In the genomic region with DNA sequence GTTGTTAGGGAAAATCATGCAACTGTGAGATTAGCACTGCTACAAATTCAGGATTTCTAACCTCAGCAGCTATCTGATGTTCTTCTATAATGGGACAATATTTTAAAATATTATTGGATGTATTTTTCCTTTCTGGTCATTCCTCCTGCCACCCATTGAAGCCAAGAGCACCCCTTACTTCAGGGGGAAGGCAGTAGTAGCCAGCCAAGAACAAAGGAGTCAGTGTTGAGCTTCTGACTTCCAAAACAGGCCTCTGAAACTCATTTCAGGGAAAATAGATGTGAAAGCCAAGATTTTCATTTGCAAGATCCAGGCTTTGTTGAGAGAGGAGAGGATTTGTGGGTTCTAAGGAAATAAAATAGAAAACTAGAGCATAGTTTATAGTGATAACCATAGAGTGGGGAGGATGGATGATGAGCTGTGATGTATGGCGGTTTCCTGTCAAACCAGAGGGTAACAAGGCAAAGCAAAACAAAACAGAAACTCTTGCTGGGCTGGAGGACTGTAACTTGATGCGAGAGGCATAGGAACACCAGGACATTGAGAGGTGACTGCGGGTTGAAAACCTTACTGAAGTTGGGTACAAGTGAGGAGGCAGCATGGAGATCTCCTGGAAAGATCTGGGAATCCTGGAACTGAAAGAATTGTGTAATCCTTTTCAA, we compare ENCODE assay signal across 18 cellular contexts.
DNase-seq lines count a peak whose midpoint lies in the region; ATAC-seq, FAIRE-seq and TF ChIP-seq lines count a peak whose summit lies in the region.
"Had no signal": no experiment of that assay in that cellular context is flagged by ENCODE, and none has a peak within 500 bp of the region (broad histone marks: within the 10 kb centered on the region; RNA-seq: fewer than 3 reads in every experiment).

No MANE protein-coding gene starts in this region.

- H3K27me3 ChIP-seq in K562 (ENCODE audit: control insufficient read depth in 2 of 2, insufficient read depth in 2 of 2, low read length in 2 of 2), result peaks cover 0 to 4% of the 10 kb centered on the region in 2 experiments; a peak in 3 of 5 replicates
- H3K27me3 ChIP-seq in Caco-2 (replicated peaks; ENCODE audit: control insufficient read depth, insufficient read depth, low read length), result no peaks in the 10 kb centered on the region
- H3K27me3 ChIP-seq: adrenal gland, left lung, sigmoid colon had no signal

- intact Hi-C loops in K562 (cut with micrococcal nuclease) (no loop called here), Caco-2 (cut with micrococcal nuclease; ENCODE audit: unreplicated experiment) (no loop called here)

- H3K36me3 ChIP-seq in K562 (ENCODE audit: control insufficient read depth, insufficient read depth, low read length) (no peaks in the 10 kb centered on the region), Caco-2 (ENCODE audit: control insufficient read depth, insufficient read depth, low read length) (no peaks in the 10 kb centered on the region)
- H3K36me3 ChIP-seq: adrenal gland, left lung, sigmoid colon had no signal

- H3K4me2 ChIP-seq in K562 (ENCODE audit: insufficient read depth, low read length), result no peak overlapping the region
- H3K4me2 ChIP-seq: A549 had no signal

- POLR2A ChIA-PET in K562 (lab: Yijun Ruan, JAX) (interaction anchor here (0.6 kb wide), 1 partner anchor 228 kb away, joined by 3 read pairs; no protein-coding TSS in a partner anchor), Caco-2 (lab: Charles Lee) (no interaction called here)

- H3K36me3 Mint-ChIP-seq in T-helper 17 cell (ENCODE audit: low read depth), result no peaks in the 10 kb centered on the region
- no peaks in the 10 kb centered on the region for H3K36me3 Mint-ChIP-seq in nephron progenitor cell (ENCODE audit: low read depth)
- H3K36me3 Mint-ChIP-seq in type B pancreatic cell, result no peaks in the 10 kb centered on the region
- H3K36me3 Mint-ChIP-seq in Caco-2 (ENCODE audit: insufficient read depth, unreplicated experiment), result no peaks in the 10 kb centered on the region

- in situ Hi-C loops in K562 (cut with MboI), result no loop called here

- no peak for TF ChIP-seq CTCF in K562 (IDR thresholded peaks at IDR 0.05 in 2 of 3, conservative IDR thresholded peaks at IDR 0.05 in 1 of 3; ENCODE audit: insufficient read depth in 2 of 3, low read depth in 1 of 3, low read length in 3 of 3)
- no peak for TF ChIP-seq CTCF in nephron progenitor cell (IDR thresholded peaks at IDR 0.05)
- no peak for TF ChIP-seq CTCF in type B pancreatic cell (conservative IDR thresholded peaks at IDR 0.05)
- TF ChIP-seq CTCF in GM10266 (IDR thresholded peaks at IDR 0.05; ENCODE audit: control insufficient read depth, insufficient read depth, low read depth, missing control alignments), result no peak
- TF ChIP-seq CTCF in Caco-2 (IDR thresholded peaks at IDR 0.05; ENCODE audit: insufficient read depth in 1 of 2, low read depth in 1 of 2, low read length in 1 of 2, severe bottlenecking in 1 of 2, unreplicated experiment in 1 of 2), result no peak

- H4K20me1 ChIP-seq in K562 (replicated peaks; ENCODE audit: control insufficient read depth, insufficient read depth, low read length), result no peaks in the 10 kb centered on the region

- DNase-seq in activated T-cell treated with anti-CD3 and anti-CD28 coated beads for 4 hours (peak; percentile 6), T-helper 17 cell (no peak), K562 (ENCODE audit: extremely low read depth in 1 of 4, low spot score in 3 of 4) (no peak), nephron progenitor cell (no peak), type B pancreatic cell (ENCODE audit: extremely low spot score, unreplicated experiment) (no peak), GM10266 (ENCODE audit: extremely low spot score) (no peak), Caco-2 (no peak)
- DNase-seq in activated T-cell treated with anti-CD3 and anti-CD28 coated beads, Interleukin-2, amount 50 U/mL, for 48 hours, result no peak
- DNase-seq: adrenal gland, left lung, NCI-H1092, sigmoid colon, substantia nigra had no signal

- peak overlapping the region; percentile 48; the same call in 1 of the 2 replicates for H2AFZ ChIP-seq in K562 (ENCODE audit: low read depth, low read length)

- FAIRE-seq in K562 (lab: Jason Lieb, UNC), result no peak
- FAIRE-seq: A549, G401.6, HepG2 had no signal

- CTCF ChIA-PET in K562 (lab: Yijun Ruan, JAX; ENCODE audit: low intra/inter-chr PET ratio), result no interaction called here
- CTCF ChIA-PET in Caco-2 (lab: Charles Lee), result no interaction called here

- peaks cover 2% of the 10 kb centered on the region for H3K9me3 ChIP-seq in T-helper 17 cell (ENCODE audit: control insufficient read depth, low read length, poor library complexity, severe bottlenecking)
- no peaks in the 10 kb centered on the region for H3K9me3 ChIP-seq in K562 (replicated peaks; ENCODE audit: control insufficient read depth, insufficient read depth, low read depth, low read length)
- H3K9me3 ChIP-seq in Caco-2, result no peaks in the 10 kb centered on the region
- H3K9me3 ChIP-seq: A549, adrenal gland, left lung, sigmoid colon had no signal

- H3K4me1 Mint-ChIP-seq in T-helper 17 cell, result peaks cover 36% of the 10 kb centered on the region
- peaks cover 67% of the 10 kb centered on the region for H3K4me1 Mint-ChIP-seq in nephron progenitor cell
- H3K4me1 Mint-ChIP-seq in type B pancreatic cell (ENCODE audit: unreplicated experiment), result peaks cover 30% of the 10 kb centered on the region
- no peaks in the 10 kb centered on the region for H3K4me1 Mint-ChIP-seq in Caco-2 (ENCODE audit: low read depth, unreplicated experiment)

- BruUV-seq in K562 (replicated peaks; lab: Mats Ljungman, UMichigan) (no TSS peak), Caco-2 (replicated peaks; lab: Mats Ljungman, UMichigan) (no TSS peak)

- peak overlapping the region; percentile 81 for H3K4me3 Mint-ChIP-seq in T-helper 17 cell
- no peak overlapping the region for H3K4me3 Mint-ChIP-seq in nephron progenitor cell
- H3K4me3 Mint-ChIP-seq in type B pancreatic cell, result no peak overlapping the region
- H3K4me3 Mint-ChIP-seq in Caco-2 (ENCODE audit: unreplicated experiment), result no peak overlapping the region
- H3K4me3 Mint-ChIP-seq: dendritic cell treated with granulocyte-macrophage colony-stimulating factor and Interleukin-4, amounts not matched to agents 40 ng/mL and 50 ng/mL, for 4 days; nephron had no signal

- no peak for TF ChIP-seq RAD21 in K562 (CRISPR knock-in tag; conservative IDR thresholded peaks at IDR 0.05 in 1 of 2, IDR thresholded peaks at IDR 0.05 in 1 of 2)

- WGBS in K562 (ENCODE audit: insufficient coverage, low coverage, missing lambda C conversion rate), result 30% methylated on average over 3 of the region's 3 CpGs

- H3K4me1 ChIP-seq in K562 (replicated peaks in 1 of 2; ENCODE audit: control insufficient read depth in 2 of 2, insufficient read depth in 2 of 2, low read length in 2 of 2), result peaks cover 0 to 7% of the 10 kb centered on the region in 2 experiments; a peak in 1 of 5 replicates
- peaks cover 8% of the 10 kb centered on the region for H3K4me1 ChIP-seq in Caco-2
- H3K4me1 ChIP-seq: A549, sigmoid colon had no signal

- H3K27ac ChIP-seq in K562 (ENCODE audit: extremely low read depth, low read depth, low read length), result no peak overlapping the region
- H3K27ac ChIP-seq: A549, adrenal gland, left lung, sigmoid colon had no signal

- H3K9me3 Mint-ChIP-seq in nephron progenitor cell, result no peaks in the 10 kb centered on the region
- peaks cover 5% of the 10 kb centered on the region for H3K9me3 Mint-ChIP-seq in type B pancreatic cell
- H3K9me3 Mint-ChIP-seq in Caco-2 (ENCODE audit: unreplicated experiment), result no peaks in the 10 kb centered on the region
- H3K9me3 Mint-ChIP-seq: dendritic cell treated with granulocyte-macrophage colony-stimulating factor and Interleukin-4, amounts not matched to agents 40 ng/mL and 50 ng/mL, for 4 days; nephron had no signal

- ATAC-seq in T-helper 17 cell (peak; percentile 94), K562 (no peak)
- ATAC-seq: A549, HepG2, left lung had no signal

- H3K27me3 Mint-ChIP-seq in T-helper 17 cell (no peaks in the 10 kb centered on the region), nephron progenitor cell (ENCODE audit: low read depth, poor library complexity) (peaks cover 3% of the 10 kb centered on the region), type B pancreatic cell (peaks cover 10% of the 10 kb centered on the region), Caco-2 (ENCODE audit: insufficient read depth, unreplicated experiment) (no peaks in the 10 kb centered on the region)

- no peak overlapping the region for H3K9ac ChIP-seq in K562 (ENCODE audit: insufficient read depth in 1 of 2, low read depth in 2 of 2, low read length in 2 of 2)

- TF ChIP-seq EP300 in K562 (IDR thresholded peaks at IDR 0.05; ENCODE audit: low read length), result no peak

- H3K9me1 ChIP-seq in K562 (ENCODE audit: control insufficient read depth, insufficient read depth, low read length), result no peaks in the 10 kb centered on the region

- TF ChIP-seq POLR2A in K562 (conservative IDR thresholded peaks at IDR 0.05), result no peak

- H3K4me3 ChIP-seq in K562, result no peak overlapping the region
- H3K4me3 ChIP-seq in Caco-2 (ENCODE audit: low read depth, low read length), result no peak overlapping the region
- H3K4me3 ChIP-seq: A549, adrenal gland, left lung, sigmoid colon had no signal

- H3K79me2 ChIP-seq in K562 (ENCODE audit: control insufficient read depth, insufficient read depth, low read length), result no peaks in the 10 kb centered on the region

- H3K27ac Mint-ChIP-seq in T-helper 17 cell, result peak overlapping the region; percentile 63
- peak overlapping the region; percentile 88 for H3K27ac Mint-ChIP-seq in nephron progenitor cell
- H3K27ac Mint-ChIP-seq in type B pancreatic cell, result no peak overlapping the region
- H3K27ac Mint-ChIP-seq in Caco-2 (ENCODE audit: unreplicated experiment), result no peak overlapping the region
- H3K27ac Mint-ChIP-seq: dendritic cell treated with granulocyte-macrophage colony-stimulating factor and Interleukin-4, amounts not matched to agents 40 ng/mL and 50 ng/mL, for 4 days; nephron had no signal

TF ChIP-seq in K562, 482 proteins besides CTCF, POLR2A, EP300 and RAD21 (continues in another document):
- TF ChIP-seq FOXO4 (CRISPR knock-in tag; IDR thresholded peaks at IDR 0.05) (no peak), PRPF4 (IDR thresholded peaks at IDR 0.05; ENCODE audit: insufficient read depth, low read depth, low read length, poor library complexity, severe bottlenecking) (no peak)

Comparison
In these comparisons a context has a peak if more than half of its experiments do, and no peak if none do; other contexts are left out.
1. H3K27ac Mint-ChIP-seq: peak in T-helper 17 cell (single experiment) and nephron progenitor cell (single experiment); none in type B pancreatic cell (single experiment) and Caco-2 (single experiment).